ENCODE assay signal across 1 cellular context in the genomic region with DNA sequence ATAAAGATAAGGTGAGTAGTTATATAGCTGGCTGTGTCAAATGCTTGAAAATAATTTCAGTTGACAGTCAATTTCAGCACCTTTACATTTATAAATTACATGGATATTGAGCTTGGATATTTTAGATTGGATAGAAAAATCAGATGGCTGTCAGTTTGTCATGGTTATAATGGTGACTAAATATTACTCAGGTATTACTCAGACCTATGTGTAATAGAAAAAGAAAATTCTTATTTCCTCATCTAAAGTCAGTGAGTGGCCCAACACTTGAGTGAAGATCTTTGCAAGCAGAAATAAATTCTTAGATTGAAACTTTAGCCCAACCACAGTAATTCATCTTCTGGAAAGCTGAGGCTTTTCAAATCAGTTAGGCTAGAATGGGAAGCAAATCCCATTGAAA.
TF ChIP-seq lines count a peak whose summit lies in the region.

No MANE protein-coding gene starts in this region.

TF ChIP-seq in GM23338, 12 proteins besides CTCF, POLR2A, EP300 and RAD21:
- TF ChIP-seq STAT1 (IDR thresholded peaks at IDR 0.05; ENCODE audit: unreplicated experiment) (no peak), EZH2phosphoT487 (IDR thresholded peaks at IDR 0.05; ENCODE audit: unreplicated experiment) (no peak)
